In genomic region chrX:74318672-74319071, GRCh38 we compare ENCODE assay signal across 22 cellular contexts. TPM values are rescaled to one million over a fixed set of nuclear protein-coding genes. Genes with fewer than 3 reads are reported as not detected.
DNase-seq lines count a peak whose midpoint lies in the region; ATAC-seq and TF ChIP-seq lines count a peak whose summit lies in the region.
"Had no signal": no experiment of that assay in that cellular context is flagged by ENCODE, and none has a peak within 500 bp of the region (broad histone marks: within the 10 kb centered on the region; RNA-seq: fewer than 3 reads in every experiment).

No MANE protein-coding gene starts in this region.

- H3K9me3 ChIP-seq in colonic mucosa (no peaks in the 10 kb centered on the region), transverse colon (no peaks in the 10 kb centered on the region)
- H3K9me3 ChIP-seq: A549; BE2C; BLaER1 treated with 17β-estradiol and CSF1 and Interleukin-3, amounts not matched to agents 10 nM and 100 nM had no signal

- in situ Hi-C loops in transverse colon (cut with MboI; ENCODE audit: low pct_ligation_motif_present in 1 of 4, low pct_unique_long_range_greater_than_20kb in 1 of 4, low sequenced_read_pairs in 3 of 4) = no loop called here

- H3K27ac ChIP-seq in colonic mucosa = no peak overlapping the region
- H3K27ac ChIP-seq in transverse colon = no peak overlapping the region
- H3K27ac ChIP-seq: A549; BLaER1 treated with 17β-estradiol and CSF1 and Interleukin-3, amounts not matched to agents 10 nM and 100 nM; GM23248 had no signal

- intact Hi-C loops in colonic mucosa (cut with DNase I) (no loop called here), left colon (cut with DNase I, micrococcal nuclease) (no loop called here), transverse colon (cut with DNase I; ENCODE audit: low total_unique reads) (no loop called here)

- H3K36me3 ChIP-seq in colonic mucosa (no peaks in the 10 kb centered on the region), transverse colon (no peaks in the 10 kb centered on the region)
- H3K36me3 ChIP-seq: BE2C; BLaER1 treated with 17β-estradiol and CSF1 and Interleukin-3, amounts not matched to agents 10 nM and 100 nM had no signal

- no peak overlapping the region for H3K4me3 ChIP-seq in colonic mucosa
- no peak overlapping the region for H3K4me3 ChIP-seq in transverse colon
- H3K4me3 ChIP-seq: A549; BLaER1 treated with 17β-estradiol and CSF1 and Interleukin-3, amounts not matched to agents 10 nM and 100 nM; GM23248 had no signal

- peak; percentile 2 for DNase-seq in LoVo (ENCODE audit: low spot score)
- peak; percentile 26 for DNase-seq in colonic mucosa
- peak; percentile 23 to 40 for DNase-seq in left colon
- peak; percentile 32 for DNase-seq in transverse colon
- DNase-seq in activated CD4-positive, alpha-beta T cell treated with anti-CD3 and anti-CD28 coated beads, Interleukin-2, amount 50 U/mL, for 1 hour = no peak
- DNase-seq in SKM-1 (lab: John Stamatoyannopoulos, UW; ENCODE audit: unreplicated experiment) = no peak
- DNase-seq: 8988T; ACHN; AML-193; BE2C; CD4-positive, alpha-beta T cell; CD8-positive, alpha-beta memory T cell; DMS 273 treated with DMSO at 0.1 percent for 48 hours; DMS53; DND-41; GM23248; H9 had no signal

- no peaks in the 10 kb centered on the region for H3K27me3 ChIP-seq in colonic mucosa
- H3K27me3 ChIP-seq in transverse colon = no peaks in the 10 kb centered on the region
- H3K27me3 ChIP-seq: BE2C had no signal

- 36 to 71% methylated on average over 1 to 4 of the region's 4 CpGs for WGBS in transverse colon (ENCODE audit: low coverage in 1 of 2), 2 donors

- TF ChIP-seq EP300 in transverse colon (IDR thresholded peaks at IDR 0.05; ENCODE audit: low read depth) = no peak

- no peak for TF ChIP-seq POLR2A in transverse colon (IDR thresholded peaks at IDR 0.05)

- TF ChIP-seq CTCF in colonic mucosa (IDR thresholded peaks at IDR 0.05) (no peak), transverse colon (IDR thresholded peaks at IDR 0.05) (no peak)

- no peak overlapping the region for H3K9ac ChIP-seq in colonic mucosa (ENCODE audit: low read depth in 2 of 2, low read length in 2 of 2)
- H3K9ac ChIP-seq: BLaER1 treated with 17β-estradiol and CSF1 and Interleukin-3, amounts not matched to agents 10 nM and 100 nM; GM23248 had no signal

- H3K4me1 ChIP-seq in colonic mucosa (no peaks in the 10 kb centered on the region), transverse colon (no peaks in the 10 kb centered on the region)
- H3K4me1 ChIP-seq: A549; BE2C; BLaER1 treated with 17β-estradiol and CSF1 and Interleukin-3, amounts not matched to agents 10 nM and 100 nM had no signal

- ATAC-seq in left colon (peak; percentile 99), GM21447 (IDR thresholded peaks at IDR 0.05; ENCODE audit: unreplicated experiment) (no peak)
- ATAC-seq: A549, HCT116 had no signal

RNA-seq across cellular contexts. Expression of gene ZCCHC13, which starts 14.7 kb away (rescaled TPM):
- total RNA-seq in colonic mucosa (not detected), left colon (not detected), transverse colon (not detected)
- total RNA-seq: CD4-positive, alpha-beta T cell; CD8-positive, alpha-beta memory T cell; GM23248; H4; H9 had no signal

Comparison
In these comparisons a context has a peak if more than half of its experiments do, and no peak if none do; other contexts are left out.
1. DNase-seq: peak in LoVo (single experiment), colonic mucosa (single experiment), left colon (2 of 2) and transverse colon (single experiment); none in activated CD4-positive, alpha-beta T cell treated with anti-CD3 and anti-CD28 coated beads, Interleukin-2, amount 50 U/mL, for 1 hour (single experiment) and SKM-1 (single experiment).